ENCODE assay signal across 19 cellular contexts in the genomic region with DNA sequence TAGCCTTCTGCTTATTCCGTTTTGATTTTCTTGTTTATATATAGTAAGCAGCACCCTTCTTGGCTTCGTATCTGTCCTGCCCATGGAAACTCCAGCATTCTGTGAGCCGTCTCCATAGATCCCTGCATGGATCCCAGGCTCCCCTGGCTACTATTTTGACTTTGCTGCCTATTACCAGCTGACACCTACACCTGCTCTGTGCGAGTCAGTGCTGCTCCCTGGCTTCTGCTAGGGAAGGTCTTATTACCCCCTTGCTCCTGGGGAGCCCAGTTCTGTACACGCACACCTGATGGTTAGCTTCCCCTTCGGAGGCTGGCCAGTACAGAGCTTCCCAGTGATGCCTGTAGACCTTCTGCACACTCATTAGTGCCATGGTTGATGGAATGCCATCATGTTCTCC.
"Had no signal": no experiment of that assay in that cellular context is flagged by ENCODE, and none has a peak within 500 bp of the region (broad histone marks: within the 10 kb centered on the region; RNA-seq: fewer than 3 reads in every experiment).

No MANE protein-coding gene starts in this region.

- H3K27me3 Mint-ChIP-seq: activated naive CD8-positive, alpha-beta T cell treated with anti-CD3 and anti-CD28 coated beads, Interleukin-2, amount 10 ng/mL, durations not matched to agents 7 days and 5 days; type B pancreatic cell had no signal

- H3K9me3 ChIP-seq: heart left ventricle, left lung, prostate gland, stomach had no signal

- H3K36me3 ChIP-seq: cardiac muscle cell, prostate gland had no signal

- H3K4me1 ChIP-seq: prostate gland, stomach had no signal

- H3K27ac Mint-ChIP-seq: activated naive CD8-positive, alpha-beta T cell treated with anti-CD3 and anti-CD28 coated beads, Interleukin-2, amount 10 ng/mL, durations not matched to agents 7 days and 5 days; T-helper 1 cell treated with Interleukin-12 subunit alpha and Interleukin-12 subunit beta and Interleukin-4 antibody, amounts not matched to agents 30 μg/mL and 1 μg/mL, for 36 hours; type B pancreatic cell had no signal

- ATAC-seq: heart left ventricle, left lung, right cardiac atrium had no signal

- DNase-seq: activated CD4-positive, alpha-beta T cell treated with anti-CD3 and anti-CD28 coated beads for 1 hour; activated CD8-positive, alpha-beta memory T cell treated with anti-CD3 and anti-CD28 coated beads for 24 hours; activated CD8-positive, alpha-beta memory T cell treated with anti-CD3 and anti-CD28 coated beads, Interleukin-2, amount 50 U/mL, for 48 hours; activated effector memory CD4-positive, alpha-beta T cell treated with Interleukin-2 at 50 U/mL for 16 hours; activated naive CD8-positive, alpha-beta T cell treated with anti-CD3 and anti-CD28 coated beads, Interleukin-2, amount 10 ng/mL, durations not matched to agents 7 days and 5 days; amygdala; erythroblast; foreskin melanocyte; heart left ventricle; midbrain; right cardiac atrium; stimulated activated CD4-positive, alpha-beta T cell treated with anti-CD3 and anti-CD28 coated beads, Interleukin-2, amount 100 ng/mL, for 48 hours; stomach had no signal

- H3K27ac ChIP-seq: cardiac muscle cell, heart left ventricle, left lung, prostate gland, stomach, VCaP had no signal

- H3K4me3 ChIP-seq: cardiac muscle cell, heart left ventricle, left lung, prostate gland, stomach had no signal

- H3K9me3 Mint-ChIP-seq: activated naive CD8-positive, alpha-beta T cell treated with anti-CD3 and anti-CD28 coated beads, Interleukin-2, amount 10 ng/mL, durations not matched to agents 7 days and 5 days; T-helper 1 cell treated with Interleukin-12 subunit alpha and Interleukin-12 subunit beta and Interleukin-4 antibody, amounts not matched to agents 30 μg/mL and 1 μg/mL, for 36 hours had no signal

- H3K4me3 Mint-ChIP-seq: activated naive CD8-positive, alpha-beta T cell treated with anti-CD3 and anti-CD28 coated beads, Interleukin-2, amount 10 ng/mL, durations not matched to agents 7 days and 5 days; T-helper 1 cell treated with Interleukin-12 subunit alpha and Interleukin-12 subunit beta and Interleukin-4 antibody, amounts not matched to agents 30 μg/mL and 1 μg/mL, for 36 hours; type B pancreatic cell had no signal

- H3K27me3 ChIP-seq: cardiac muscle cell, heart left ventricle, left lung, stomach had no signal
